ENCODE assay signal across 10 cellular contexts in genomic region chr12:131607658-131608447, GRCh38.
A peak's percentile ranks its signal among the peaks of the same experiment; 100 is the strongest.
DNase-seq lines count a peak whose midpoint lies in the region; ATAC-seq and TF ChIP-seq lines count a peak whose summit lies in the region.
"Had no signal": no experiment of that assay in that cellular context is flagged by ENCODE, and none has a peak within 500 bp of the region (broad histone marks: within the 10 kb centered on the region; RNA-seq: fewer than 3 reads in every experiment).

No MANE protein-coding gene starts in this region.

- no peaks in the 10 kb centered on the region for H3K9me3 ChIP-seq in heart left ventricle

- H3K36me3 ChIP-seq in GM06990 (ENCODE audit: control insufficient read depth, insufficient read depth, low read length) (no peaks in the 10 kb centered on the region), heart left ventricle (no peaks in the 10 kb centered on the region)

- TF ChIP-seq CTCF in GM06990 (IDR thresholded peaks at IDR 0.05; ENCODE audit: insufficient read depth, low read length, poor library complexity, severe bottlenecking) (no peak), foreskin keratinocyte (conservative IDR thresholded peaks at IDR 0.05) (no peak), heart left ventricle (IDR thresholded peaks at IDR 0.05) (no peak)
- TF ChIP-seq CTCF in activated CD8-positive, alpha-beta T cell treated with anti-CD3 and anti-CD28 coated beads for 36 hours (IDR thresholded peaks at IDR 0.05), result no peak

- ATAC-seq in HG02973 (IDR thresholded peaks at IDR 0.05; ENCODE audit: unreplicated experiment), result peak; percentile 82
- ATAC-seq in activated CD8-positive, alpha-beta T cell treated with anti-CD3 and anti-CD28 coated beads for 36 hours, result peak; percentile 59
- ATAC-seq in foreskin keratinocyte, result no peak
- ATAC-seq in heart left ventricle, result no peak

- H3K36me3 Mint-ChIP-seq in activated CD8-positive, alpha-beta T cell treated with anti-CD3 and anti-CD28 coated beads for 36 hours (ENCODE audit: low read depth), result no peaks in the 10 kb centered on the region

- CTCF ChIA-PET in activated CD8-positive, alpha-beta T cell treated with anti-CD3 and anti-CD28 coated beads for 36 hours (lab: Charles Lee), result no interaction called here

- H3K27ac ChIP-seq in foreskin keratinocyte, result no peak overlapping the region
- peak overlapping the region in 1 of 12 donors; percentile 76 for H3K27ac ChIP-seq in heart left ventricle

- H3K4me3 Mint-ChIP-seq in activated CD8-positive, alpha-beta T cell treated with anti-CD3 and anti-CD28 coated beads for 36 hours, result no peak overlapping the region
- H3K4me3 Mint-ChIP-seq: activated B cell treated with CpG ODN at 0.5 μM for 24 hours had no signal

- peak; percentile 52 for TF ChIP-seq POLR2A in GM19193 (IDR thresholded peaks at IDR 0.05; ENCODE audit: extremely low read depth, insufficient read depth, insufficient read length)
- no peak for TF ChIP-seq POLR2A in heart left ventricle (IDR thresholded peaks at IDR 0.05)

- peaks cover 51% of the 10 kb centered on the region for H3K4me1 Mint-ChIP-seq in activated CD8-positive, alpha-beta T cell treated with anti-CD3 and anti-CD28 coated beads for 36 hours (ENCODE audit: low read depth)

- H3K27me3 ChIP-seq in GM06990 (replicated peaks; ENCODE audit: control insufficient read depth, insufficient read depth, low read length) (no peaks in the 10 kb centered on the region), foreskin keratinocyte (no peaks in the 10 kb centered on the region), heart left ventricle (peaks cover 0 to 7% (median 0%) of the 10 kb centered on the region in 9 donors)

- 67 to 74% (median 70%) methylated on average over 8 of the region's 8 CpGs for WGBS in heart left ventricle, 4 donors

- no peaks in the 10 kb centered on the region for H3K9me3 Mint-ChIP-seq in activated CD8-positive, alpha-beta T cell treated with anti-CD3 and anti-CD28 coated beads for 36 hours
- H3K9me3 Mint-ChIP-seq: activated B cell treated with CpG ODN at 0.5 μM for 24 hours had no signal

- H3K27me3 Mint-ChIP-seq in activated CD8-positive, alpha-beta T cell treated with anti-CD3 and anti-CD28 coated beads for 36 hours, result peaks cover 1% of the 10 kb centered on the region

- no peaks in the 10 kb centered on the region for H3K4me1 ChIP-seq in foreskin keratinocyte
- H3K4me1 ChIP-seq in heart left ventricle, result peaks cover 0 to 50% (median 0%) of the 10 kb centered on the region in 12 donors

- peak overlapping the region; percentile 78 for H3K27ac Mint-ChIP-seq in activated CD8-positive, alpha-beta T cell treated with anti-CD3 and anti-CD28 coated beads for 36 hours
- H3K27ac Mint-ChIP-seq: activated B cell treated with CpG ODN at 0.5 μM for 24 hours had no signal

- peak overlapping the region; percentile 32 for H3K4me3 ChIP-seq in GM06990 (replicated peaks; ENCODE audit: low read depth, low read length)
- no peak overlapping the region for H3K4me3 ChIP-seq in heart left ventricle

- POLR2A ChIA-PET in activated CD8-positive, alpha-beta T cell treated with anti-CD3 and anti-CD28 coated beads for 36 hours (lab: Charles Lee), result interaction anchor here (0.7 kb wide), 1 partner anchor 16 kb away, joined by 3 read pairs; no protein-coding TSS in a partner anchor

- peak; percentile 63 for DNase-seq in GM06990 (ENCODE audit: extremely low read depth, insufficient read length)
- peak; percentile 51 for DNase-seq in activated CD8-positive, alpha-beta T cell treated with anti-CD3 and anti-CD28 coated beads for 36 hours
- DNase-seq in cortex of kidney (lab: John Stamatoyannopoulos, UW), result no peak
- DNase-seq in NCI-H1417 (lab: John Stamatoyannopoulos, UW), result no peak
- no peak for DNase-seq in foreskin keratinocyte
- DNase-seq in heart left ventricle, result no peak
- DNase-seq: activated B cell treated with CpG ODN at 0.5 μM for 24 hours, DND-41 had no signal

- intact Hi-C loops in activated CD8-positive, alpha-beta T cell treated with anti-CD3 and anti-CD28 coated beads for 36 hours (cut with micrococcal nuclease), result no loop called here
- intact Hi-C loops in heart left ventricle (cut with DNase I), result loop anchor here in 5 of 10 donors (2.0 to 10.0 kb wide), 6 partner anchors 197 to 394 kb away; partner anchors contain the start of gene EP400 (in 1 of the 5)

Comparison
In these comparisons a context has a peak if more than half of its experiments do, and no peak if none do; other contexts are left out.
1. DNase-seq: peak in GM06990 (single experiment) and activated CD8-positive, alpha-beta T cell treated with anti-CD3 and anti-CD28 coated beads for 36 hours (single experiment); none in cortex of kidney (single experiment), NCI-H1417 (0 of 3), foreskin keratinocyte (0 of 2) and heart left ventricle (0 of 5).
2. ATAC-seq: peak in HG02973 (single experiment) and activated CD8-positive, alpha-beta T cell treated with anti-CD3 and anti-CD28 coated beads for 36 hours (single experiment); none in foreskin keratinocyte (single experiment) and heart left ventricle (0 of 4).